ENCODE assay signal across 24 cellular contexts in genomic region chr17:54883939-54884338, GRCh38. TPM values are rescaled to one million over a fixed set of nuclear protein-coding genes. Genes with fewer than 3 reads are reported as not detected.
"Had no signal": no experiment of that assay in that cellular context is flagged by ENCODE, and none has a peak within 500 bp of the region (broad histone marks: within the 10 kb centered on the region; RNA-seq: fewer than 3 reads in every experiment).

No MANE protein-coding gene starts in this region.

- H3K36me3 ChIP-seq: gastrocnemius medialis, left lung, prostate gland, right atrium auricular region, suprapubic skin, transverse colon had no signal

- H3K4me2 ChIP-seq: smooth muscle cell had no signal

- H3K9me3 Mint-ChIP-seq: naive thymus-derived CD8-positive, alpha-beta T cell; nephron progenitor cell; stimulated activated naive CD8-positive, alpha-beta T cell treated with anti-CD3 and anti-CD28 coated beads, Interleukin-15, amount 100 ng/mL, for 72 hours had no signal

- H3K4me3 ChIP-seq: coronary artery, gastrocnemius medialis, left lung, prostate gland, right atrium auricular region, smooth muscle cell, suprapubic skin, transverse colon had no signal

- H3K27me3 Mint-ChIP-seq: stimulated activated naive CD8-positive, alpha-beta T cell treated with anti-CD3 and anti-CD28 coated beads, Interleukin-15, amount 100 ng/mL, for 72 hours had no signal

- H3K27ac ChIP-seq: coronary artery, gastrocnemius medialis, left lung, prostate gland, right atrium auricular region, suprapubic skin, transverse colon had no signal

- H3K27me3 ChIP-seq: gastrocnemius medialis, left lung, right atrium auricular region, suprapubic skin, transverse colon had no signal

- H3K36me3 Mint-ChIP-seq: naive thymus-derived CD8-positive, alpha-beta T cell had no signal

- H3K9me3 ChIP-seq: gastrocnemius medialis, left lung, prostate gland, right atrium auricular region, suprapubic skin, transverse colon had no signal

- H3K4me3 Mint-ChIP-seq: naive thymus-derived CD8-positive, alpha-beta T cell; nephron progenitor cell; stimulated activated naive CD8-positive, alpha-beta T cell treated with anti-CD3 and anti-CD28 coated beads, Interleukin-15, amount 100 ng/mL, for 72 hours had no signal

- H3K4me1 ChIP-seq: gastrocnemius medialis, left lung, prostate gland, right atrium auricular region, suprapubic skin, transverse colon had no signal

- H3K4me1 Mint-ChIP-seq: naive thymus-derived CD8-positive, alpha-beta T cell; nephron progenitor cell; stimulated activated naive CD8-positive, alpha-beta T cell treated with anti-CD3 and anti-CD28 coated beads, Interleukin-15, amount 100 ng/mL, for 72 hours had no signal

- H3K27ac Mint-ChIP-seq: naive thymus-derived CD8-positive, alpha-beta T cell; nephron progenitor cell; stimulated activated naive CD8-positive, alpha-beta T cell treated with anti-CD3 and anti-CD28 coated beads, Interleukin-15, amount 100 ng/mL, for 72 hours had no signal

- ATAC-seq: gastrocnemius medialis; left cardiac atrium; left lung; naive thymus-derived CD8-positive, alpha-beta T cell; sciatic nerve; stimulated activated naive CD8-positive, alpha-beta T cell treated with anti-CD3 and anti-CD28 coated beads, Interleukin-15, amount 100 ng/mL, for 72 hours had no signal

- DNase-seq: dermis blood vessel endothelial cell; effector memory CD4-positive, alpha-beta T cell; erythroblast; gastrocnemius medialis; head of caudate nucleus; kidney; left cardiac atrium; left lung; naive thymus-derived CD8-positive, alpha-beta T cell; nephron progenitor cell; nucleus accumbens; stimulated activated CD4-positive, alpha-beta T cell treated with anti-CD3 and anti-CD28 coated beads, Interleukin-12 subunit alpha, Interleukin-12 subunit beta, amount 100 ng/mL, for 4 hours; stimulated activated CD4-positive, alpha-beta T cell treated with anti-CD3 and anti-CD28 coated beads, Interleukin-1b, Interleukin-23, amount 100 ng/mL, for 48 hours; stimulated activated CD4-positive, alpha-beta T cell treated with anti-CD3 and anti-CD28 coated beads, Interleukin-4, amount 100 ng/mL, for 1 hour; stimulated activated CD8-positive, alpha-beta memory T cell treated with anti-CD3 and anti-CD28 coated beads, Interleukin-4, amount 100 ng/mL, for 48 hours; stimulated activated naive CD4-positive, alpha-beta T cell; stimulated activated naive CD8-positive, alpha-beta T cell treated with anti-CD3 and anti-CD28 coated beads, Interleukin-15, amount 100 ng/mL, for 72 hours; transverse colon had no signal

RNA-seq across cellular contexts. Expression of gene TOM1L1, which starts 16.7 kb away (rescaled TPM):
- total RNA-seq: naive thymus-derived CD8-positive, alpha-beta T cell had no signal
- polyA plus RNA-seq: naive thymus-derived CD8-positive, alpha-beta T cell had no signal
